ENCODE assay signal across 6 cellular contexts in the genomic region with DNA sequence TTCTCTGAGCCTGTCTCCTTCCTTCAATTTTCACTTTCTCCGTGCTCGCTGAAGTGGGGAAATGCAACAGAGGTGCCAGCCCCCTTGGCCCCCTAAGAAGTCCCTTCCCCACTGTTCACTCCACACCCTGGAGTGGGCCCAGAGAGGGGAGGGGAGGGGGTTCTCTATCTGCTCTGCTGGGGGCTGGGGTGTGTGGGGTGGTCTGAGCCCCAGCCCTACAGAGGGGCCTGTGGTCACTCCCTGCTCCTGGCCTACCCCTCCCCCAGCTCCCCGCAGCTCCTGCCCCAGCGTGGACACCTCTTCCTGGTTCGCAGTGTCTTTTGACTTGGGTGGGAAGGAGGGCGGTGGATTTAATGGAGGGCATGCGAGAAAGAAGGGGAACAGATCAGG. TPM values are rescaled to one million over a fixed set of nuclear protein-coding genes. Genes with fewer than 3 reads are reported as not detected.
DNase-seq lines count a peak whose midpoint lies in the region; ATAC-seq, FAIRE-seq and TF ChIP-seq lines count a peak whose summit lies in the region.

No MANE protein-coding gene starts in this region.

- H3K27ac ChIP-seq in Panc1 (ENCODE audit: low read length) (peak overlapping the region; percentile 92), endothelial cell of umbilical vein (ENCODE audit: insufficient read depth, low read depth, low read length) (peak overlapping the region; percentile 83)

- H3K4me3 ChIP-seq in Panc1 (ENCODE audit: low read depth in 2 of 2, low read length in 2 of 2) (peak overlapping the region; percentile 71 to 74), endothelial cell of umbilical vein (replicated peaks in 1 of 3; ENCODE audit: insufficient read depth in 1 of 3, low read depth in 1 of 3, low read length in 3 of 3) (peak overlapping the region; percentile 77 to 85 (median 79)), skeletal muscle satellite cell (ENCODE audit: low read length) (peak overlapping the region; percentile 76), mucosa of descending colon (no peak overlapping the region)

- DNase-seq in Panc1 (ENCODE audit: low read depth, low spot score) (no peak), endothelial cell of umbilical vein (ENCODE audit: low read depth, low spot score) (peak; percentile 15), GM10266 (ENCODE audit: extremely low spot score) (no peak), mucosa of descending colon (no peak)

- dilution Hi-C loops in endothelial cell of umbilical vein (cut with MboI; ENCODE audit: extremely low pct_ligation_motif_present, low sequenced_read_pairs): no loop called here

- intact Hi-C loops in Panc1 (cut with micrococcal nuclease; ENCODE audit: unreplicated experiment) (no loop called here), endothelial cell of umbilical vein (cut with micrococcal nuclease) (no loop called here), mucosa of descending colon (cut with DNase I, micrococcal nuclease) (no loop called here)

- BruUV-seq in Panc1 (replicated peaks; lab: Mats Ljungman, UMichigan): no TSS peak
- BruUV-seq in endothelial cell of umbilical vein (replicated peaks; lab: Mats Ljungman, UMichigan): no TSS peak

- TF ChIP-seq POLR2A in endothelial cell of umbilical vein (IDR thresholded peaks at IDR 0.05; ENCODE audit: low read depth, low read length): no peak

- POLR2A ChIA-PET in Panc1 (lab: Charles Lee): no interaction called here
- POLR2A ChIA-PET in endothelial cell of umbilical vein (lab: Charles Lee): interaction anchor here (0.5 kb wide), 1 partner anchor 17 kb away, joined by 3 read pairs; no protein-coding TSS in a partner anchor

- ATAC-seq in Panc1 (no peak), mucosa of descending colon (no peak), esophagus mucosa (no peak)

- H3K9me1 ChIP-seq in endothelial cell of umbilical vein (replicated peaks; ENCODE audit: control insufficient read depth, extremely low read depth, insufficient read depth, low read length): no peaks in the 10 kb centered on the region

- H2AFZ ChIP-seq in endothelial cell of umbilical vein (ENCODE audit: low read depth, low read length): no peak overlapping the region

- peak overlapping the region; percentile 59 for H3K4me2 ChIP-seq in endothelial cell of umbilical vein (ENCODE audit: insufficient read depth, low read length)
- H3K4me2 ChIP-seq in skeletal muscle satellite cell (ENCODE audit: low read length): peak overlapping the region; percentile 84

- peaks cover 11% of the 10 kb centered on the region; the same call in 1 of the 2 replicates for H3K36me3 ChIP-seq in Panc1 (ENCODE audit: control insufficient read depth, insufficient read depth, low read length)
- peaks cover 11 to 22% of the 10 kb centered on the region in 2 experiments for H3K36me3 ChIP-seq in endothelial cell of umbilical vein (ENCODE audit: control insufficient read depth in 2 of 2, extremely low read depth in 1 of 2, insufficient read depth in 2 of 2, low read length in 2 of 2)
- peaks cover 31% of the 10 kb centered on the region for H3K36me3 ChIP-seq in skeletal muscle satellite cell (ENCODE audit: insufficient read depth, low read length)
- H3K36me3 ChIP-seq in mucosa of descending colon (ENCODE audit: low read depth): peaks cover 4% of the 10 kb centered on the region

- H3K27me3 ChIP-seq in Panc1 (ENCODE audit: control insufficient read depth, insufficient read depth, low read length) (no peaks in the 10 kb centered on the region), endothelial cell of umbilical vein (ENCODE audit: control insufficient read depth in 2 of 2, insufficient read depth in 2 of 2, low read length in 2 of 2) (no peaks in the 10 kb centered on the region), skeletal muscle satellite cell (ENCODE audit: control insufficient read depth, insufficient read depth, low read length) (no peaks in the 10 kb centered on the region)

- CTCF ChIA-PET in Panc1 (lab: Charles Lee): interaction anchor here (0.5 kb wide), 1 partner anchor 379 kb away, joined by 4 read pairs; no protein-coding TSS in a partner anchor
- CTCF ChIA-PET in endothelial cell of umbilical vein (lab: Charles Lee): interaction anchor here (2.9 to 12.6 kb wide), 2 partner anchors 11 to 16 kb away, joined by 18 to 254 read pairs; no protein-coding TSS in a partner anchor

- peak overlapping the region; percentile 94 for H3K9ac ChIP-seq in endothelial cell of umbilical vein (replicated peaks; ENCODE audit: extremely low read depth, insufficient read depth, low read length)
- peak overlapping the region; percentile 98 for H3K9ac ChIP-seq in skeletal muscle satellite cell (ENCODE audit: low read depth, low read length)

- in situ Hi-C loops in Panc1 (cut with HindIII; ENCODE audit: low pct_unique_long_range_greater_than_20kb, low sequenced_read_pairs): no loop called here

- peak; percentile 46 for FAIRE-seq in endothelial cell of umbilical vein (lab: Jason Lieb, UNC)

- H3K4me1 ChIP-seq in Panc1 (ENCODE audit: control insufficient read depth, insufficient read depth, low read length): peaks cover 32% of the 10 kb centered on the region
- peaks cover 33% of the 10 kb centered on the region for H3K4me1 ChIP-seq in endothelial cell of umbilical vein (ENCODE audit: control insufficient read depth, extremely low read depth, insufficient read depth, low read length)
- peaks cover 35% of the 10 kb centered on the region for H3K4me1 ChIP-seq in skeletal muscle satellite cell (ENCODE audit: control insufficient read depth, insufficient read depth, low read length)
- peaks cover 18% of the 10 kb centered on the region for H3K4me1 ChIP-seq in mucosa of descending colon (ENCODE audit: low read depth)

- no peaks in the 10 kb centered on the region for H4K20me1 ChIP-seq in endothelial cell of umbilical vein (replicated peaks; ENCODE audit: control insufficient read depth, extremely low read depth, insufficient read depth, low read length)

- H3K79me2 ChIP-seq in endothelial cell of umbilical vein (ENCODE audit: control insufficient read depth, insufficient read depth, low read length): peaks cover 34% of the 10 kb centered on the region

- no peak for TF ChIP-seq CTCF in Panc1 (IDR thresholded peaks at IDR 0.05)
- TF ChIP-seq CTCF in endothelial cell of umbilical vein (IDR thresholded peaks at IDR 0.05; ENCODE audit: extremely low read depth in 1 of 2, insufficient read depth in 1 of 2, low read depth in 1 of 2, low read length in 2 of 2): no peak
- TF ChIP-seq CTCF in GM10266 (IDR thresholded peaks at IDR 0.05; ENCODE audit: control insufficient read depth, insufficient read depth, low read depth, missing control alignments): no peak
- TF ChIP-seq CTCF in mucosa of descending colon (IDR thresholded peaks at IDR 0.05): no peak

- H3K9me3 ChIP-seq in Panc1 (ENCODE audit: control insufficient read depth, insufficient read depth, low read depth, low read length) (no peaks in the 10 kb centered on the region), endothelial cell of umbilical vein (replicated peaks; ENCODE audit: control insufficient read depth, insufficient read depth, low read length) (no peaks in the 10 kb centered on the region), skeletal muscle satellite cell (replicated peaks; ENCODE audit: low read length) (no peaks in the 10 kb centered on the region), mucosa of descending colon (no peaks in the 10 kb centered on the region)

RNA-seq across cellular contexts. Expression of a gene that starts 1.0 kb away (rescaled TPM):
- 65.5 TPM for total RNA-seq in Panc1 (2021; ENCODE audit: unreplicated experiment)
- polyA plus RNA-seq in Panc1 (2012; ENCODE audit: insufficient read length): 97.7 TPM
- total RNA-seq in endothelial cell of umbilical vein: 63.7 and 70.8 TPM in 2 replicates
- polyA plus RNA-seq in endothelial cell of umbilical vein: 79.5 and 93.2 TPM in 2 replicates
- polyA plus RNA-seq in endothelial cell of umbilical vein (2011; cell fraction: cytosol; rRNA removed): 47.6 and 58.9 TPM in 2 replicates
- 72.5 and 108 TPM in 2 replicates for polyA plus RNA-seq in endothelial cell of umbilical vein (2011; cell fraction: nucleus; rRNA removed)
- polyA plus RNA-seq in endothelial cell of umbilical vein (2012): 36.0 and 47.0 TPM in 2 replicates
- polyA minus RNA-seq in endothelial cell of umbilical vein: 32.0 and 39.4 TPM in 2 replicates
- 16.4 TPM for polyA minus RNA-seq in endothelial cell of umbilical vein (2011; cell fraction: cytosol; rRNA and poly(A)+ RNA removed)
- 16.7 and 31.8 TPM in 2 replicates for polyA minus RNA-seq in endothelial cell of umbilical vein (2011; cell fraction: nucleus; rRNA and poly(A)+ RNA removed)
- 79.1 and 103 TPM in 2 replicates for total RNA-seq in skeletal muscle satellite cell (2012; rRNA removed)
- total RNA-seq in mucosa of descending colon: 10 to 100 TPM; 26.0 to 82.1 (median 31.5) TPM
- 23.0 TPM for total RNA-seq in esophagus mucosa

RNA-seq across cellular contexts. Expression of a gene that starts 13.3 kb away (rescaled TPM):
- total RNA-seq in Panc1 (2021; ENCODE audit: unreplicated experiment): 30.5 TPM
- polyA plus RNA-seq in Panc1 (2012; ENCODE audit: insufficient read length): 25.0 TPM
- 10.9 and 12.3 TPM in 2 replicates for total RNA-seq in endothelial cell of umbilical vein
- 4.3 and 5.6 TPM in 2 replicates for polyA plus RNA-seq in endothelial cell of umbilical vein
- 7.0 and 8.7 TPM in 2 replicates for polyA plus RNA-seq in endothelial cell of umbilical vein (2011; cell fraction: cytosol; rRNA removed)
- 8.0 and 9.7 TPM in 2 replicates for polyA plus RNA-seq in endothelial cell of umbilical vein (2011; cell fraction: nucleus; rRNA removed)
- polyA plus RNA-seq in endothelial cell of umbilical vein (2012): 12.8 and 12.9 TPM in 2 replicates
- polyA minus RNA-seq in endothelial cell of umbilical vein: 11.8 and 13.0 TPM in 2 replicates
- polyA minus RNA-seq in endothelial cell of umbilical vein (2011; cell fraction: cytosol; rRNA and poly(A)+ RNA removed): 14.4 TPM
- polyA minus RNA-seq in endothelial cell of umbilical vein (2011; cell fraction: nucleus; rRNA and poly(A)+ RNA removed): 5.4 and 5.8 TPM in 2 replicates
- total RNA-seq in skeletal muscle satellite cell (2012; rRNA removed): 5.6 and 7.6 TPM in 2 replicates
- 1 to 10 TPM; 6.0 to 7.8 (median 7.0) TPM for total RNA-seq in mucosa of descending colon
- 5.7 TPM for total RNA-seq in esophagus mucosa

RNA-seq across cellular contexts. Expression of a gene that starts 13.3 kb away (rescaled TPM):
- total RNA-seq in Panc1 (2021; ENCODE audit: unreplicated experiment): 108 TPM
- polyA plus RNA-seq in Panc1 (2012; ENCODE audit: insufficient read length): 196 TPM
- 75.0 and 77.3 TPM in 2 replicates for total RNA-seq in endothelial cell of umbilical vein
- 144 and 204 TPM in 2 replicates for polyA plus RNA-seq in endothelial cell of umbilical vein
- polyA plus RNA-seq in endothelial cell of umbilical vein (2011; cell fraction: cytosol; rRNA removed): 101 and 131 TPM in 2 replicates
- polyA plus RNA-seq in endothelial cell of umbilical vein (2011; cell fraction: nucleus; rRNA removed): 63.5 and 73.0 TPM in 2 replicates
- polyA plus RNA-seq in endothelial cell of umbilical vein (2012): 95.6 and 111 TPM in 2 replicates
- 35.5 and 39.4 TPM in 2 replicates for polyA minus RNA-seq in endothelial cell of umbilical vein
- polyA minus RNA-seq in endothelial cell of umbilical vein (2011; cell fraction: cytosol; rRNA and poly(A)+ RNA removed): 61.4 TPM
- polyA minus RNA-seq in endothelial cell of umbilical vein (2011; cell fraction: nucleus; rRNA and poly(A)+ RNA removed): 12.0 and 28.5 TPM in 2 replicates
- 63.6 and 70.0 TPM in 2 replicates for total RNA-seq in skeletal muscle satellite cell (2012; rRNA removed)
- total RNA-seq in mucosa of descending colon: 10 to 100 TPM; 61.3 to 82.3 (median 71.4) TPM
- total RNA-seq in esophagus mucosa: 72.7 TPM

RNA-seq across cellular contexts. Expression of a gene that starts 30.3 kb away (rescaled TPM):
- total RNA-seq in Panc1 (2021; ENCODE audit: unreplicated experiment) (1.8 TPM), endothelial cell of umbilical vein (0.55 and 1.6 TPM in 2 replicates), mucosa of descending colon (under 1 TPM in 2 of 3 donors, not detected in 1; 0.28 to 0.43 TPM), esophagus mucosa (0.04 TPM)
- 2.0 TPM for polyA plus RNA-seq in Panc1 (2012; ENCODE audit: insufficient read length)
- polyA plus RNA-seq in endothelial cell of umbilical vein: 0.41 and 0.92 TPM in 2 replicates
- polyA plus RNA-seq in endothelial cell of umbilical vein (2011; cell fraction: cytosol; rRNA removed): 0.36 and 0.69 TPM in 2 replicates
- 1.3 and 1.7 TPM in 2 replicates for polyA plus RNA-seq in endothelial cell of umbilical vein (2011; cell fraction: nucleus; rRNA removed)
- 1.0 and 2.6 TPM in 2 replicates for polyA plus RNA-seq in endothelial cell of umbilical vein (2012)
- polyA minus RNA-seq in endothelial cell of umbilical vein: 0.22 and 0.45 TPM in 2 replicates
- polyA minus RNA-seq in endothelial cell of umbilical vein (2011; cell fraction: cytosol; rRNA and poly(A)+ RNA removed): 0.72 TPM
- 0.14 TPM in 1 of 2 replicates, not detected in the other for polyA minus RNA-seq in endothelial cell of umbilical vein (2011; cell fraction: nucleus; rRNA and poly(A)+ RNA removed)
- total RNA-seq in skeletal muscle satellite cell (2012; rRNA removed): under 0.01 and 1.5 TPM in 2 replicates

RNA-seq across cellular contexts. Expression of a gene that starts 30.4 kb away (rescaled TPM):
- 15.3 TPM for total RNA-seq in Panc1 (2021; ENCODE audit: unreplicated experiment)
- 12.9 TPM for polyA plus RNA-seq in Panc1 (2012; ENCODE audit: insufficient read length)
- 79.6 and 83.1 TPM in 2 replicates for total RNA-seq in endothelial cell of umbilical vein
- 117 and 125 TPM in 2 replicates for polyA plus RNA-seq in endothelial cell of umbilical vein
- polyA plus RNA-seq in endothelial cell of umbilical vein (2011; cell fraction: cytosol; rRNA removed): 75.8 and 81.7 TPM in 2 replicates
- polyA plus RNA-seq in endothelial cell of umbilical vein (2011; cell fraction: nucleus; rRNA removed): 327 and 344 TPM in 2 replicates
- polyA plus RNA-seq in endothelial cell of umbilical vein (2012): 67.4 and 75.2 TPM in 2 replicates
- polyA minus RNA-seq in endothelial cell of umbilical vein: 177 and 187 TPM in 2 replicates
- 82.2 TPM for polyA minus RNA-seq in endothelial cell of umbilical vein (2011; cell fraction: cytosol; rRNA and poly(A)+ RNA removed)
- 63.1 and 94.4 TPM in 2 replicates for polyA minus RNA-seq in endothelial cell of umbilical vein (2011; cell fraction: nucleus; rRNA and poly(A)+ RNA removed)
- 83.4 and 87.8 TPM in 2 replicates for total RNA-seq in skeletal muscle satellite cell (2012; rRNA removed)
- 10 to 100 TPM in 2 of 3 donors, 1 to 10 TPM in 1; 8.7 to 28.7 (median 28.0) TPM for total RNA-seq in mucosa of descending colon
- total RNA-seq in esophagus mucosa: 4.9 TPM
